In the genomic region with DNA sequence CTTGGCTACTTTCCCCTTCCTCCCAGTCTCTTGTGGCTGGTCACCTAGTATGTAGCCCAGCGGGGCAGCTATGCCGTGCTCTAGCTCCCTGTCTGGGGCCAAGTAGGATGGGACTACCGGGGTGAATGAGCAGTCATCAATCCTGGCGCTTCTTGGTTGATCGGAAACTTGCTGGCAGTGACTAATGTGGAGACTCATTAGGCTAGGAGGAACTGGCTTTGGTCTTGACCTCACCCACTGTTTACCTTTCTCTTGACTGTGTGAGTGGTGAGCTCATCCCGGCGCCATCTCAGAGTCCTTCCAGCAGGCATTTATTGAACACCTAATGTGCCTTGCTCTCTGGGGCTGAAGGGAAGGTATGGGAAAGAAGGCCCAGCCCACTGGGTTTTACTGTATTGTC, we compare ENCODE assay signal across 9 cellular contexts. TPM values are rescaled to one million over a fixed set of nuclear protein-coding genes. Genes with fewer than 3 reads are reported as not detected.
DNase-seq lines count a peak whose midpoint lies in the region; ATAC-seq and TF ChIP-seq lines count a peak whose summit lies in the region.
"Had no signal": no experiment of that assay in that cellular context is flagged by ENCODE, and none has a peak within 500 bp of the region (broad histone marks: within the 10 kb centered on the region; RNA-seq: fewer than 3 reads in every experiment).

No MANE protein-coding gene starts in this region.

- H3K27me3 ChIP-seq in hepatocyte: no peaks in the 10 kb centered on the region

- no peak for TF ChIP-seq CTCF in HFFc6 (IDR thresholded peaks at IDR 0.05)
- no peak for TF ChIP-seq CTCF in hepatocyte (IDR thresholded peaks at IDR 0.05; ENCODE audit: poor library complexity)

- no peak overlapping the region for H3K4me3 ChIP-seq in hepatocyte

- H3K27ac ChIP-seq in hepatocyte (peak overlapping the region; percentile 94), substantia nigra (ENCODE audit: low read depth, low read length, poor library complexity, severe bottlenecking) (peak overlapping the region; percentile 92)
- H3K27ac ChIP-seq: HL-60 had no signal

- 46% methylated on average over 7 of the region's 7 CpGs for WGBS in hepatocyte (ENCODE audit: low lambda C conversion rate, missing lambda C conversion rate)

- CTCF ChIA-PET in activated CD8-positive, alpha-beta memory T cell treated with anti-CD3 and anti-CD28 coated beads, Interleukin-2, amount 10 ng/mL, durations not matched to agents 7 days and 5 days (lab: Charles Lee): interaction anchor here (4.8 kb wide), 1 partner anchor 13 kb away, joined by 45 read pairs; the partner anchor contains the start of gene PLEKHG3

- no peaks in the 10 kb centered on the region for H3K36me3 ChIP-seq in hepatocyte (replicated peaks; ENCODE audit: insufficient read depth, low read depth)

- H3K27me3 Mint-ChIP-seq in HFFc6 (ENCODE audit: insufficient read depth): peaks cover 3% of the 10 kb centered on the region
- no peaks in the 10 kb centered on the region for H3K27me3 Mint-ChIP-seq in activated CD8-positive, alpha-beta memory T cell treated with anti-CD3 and anti-CD28 coated beads, Interleukin-2, amount 10 ng/mL, durations not matched to agents 7 days and 5 days
- H3K27me3 Mint-ChIP-seq: dendritic cell treated with granulocyte-macrophage colony-stimulating factor and Interleukin-4, amounts not matched to agents 40 ng/mL and 50 ng/mL, for 4 days had no signal

- DNase-seq in HFFc6: peak; percentile 77
- peak; percentile 56 to 66 for DNase-seq in SW 1271 (lab: John Stamatoyannopoulos, UW)
- DNase-seq in hepatocyte (ENCODE audit: low spot score): peak; percentile 79
- DNase-seq in substantia nigra (lab: John Stamatoyannopoulos, UW): no peak
- no peak for DNase-seq in activated CD8-positive, alpha-beta memory T cell treated with anti-CD3 and anti-CD28 coated beads, Interleukin-2, amount 10 ng/mL, durations not matched to agents 7 days and 5 days

- H3K27ac Mint-ChIP-seq in HFFc6: peak overlapping the region; percentile 83
- no peak overlapping the region for H3K27ac Mint-ChIP-seq in activated CD8-positive, alpha-beta memory T cell treated with anti-CD3 and anti-CD28 coated beads, Interleukin-2, amount 10 ng/mL, durations not matched to agents 7 days and 5 days
- H3K27ac Mint-ChIP-seq: dendritic cell treated with granulocyte-macrophage colony-stimulating factor and Interleukin-4, amounts not matched to agents 40 ng/mL and 50 ng/mL, for 4 days had no signal

- H3K9me2 ChIP-seq in hepatocyte (replicated peaks; ENCODE audit: insufficient read depth): no peaks in the 10 kb centered on the region

- H3K79me2 ChIP-seq in hepatocyte: peaks cover 96% of the 10 kb centered on the region

- no peaks in the 10 kb centered on the region for H3K36me3 Mint-ChIP-seq in HFFc6 (ENCODE audit: low read depth)
- H3K36me3 Mint-ChIP-seq in activated CD8-positive, alpha-beta memory T cell treated with anti-CD3 and anti-CD28 coated beads, Interleukin-2, amount 10 ng/mL, durations not matched to agents 7 days and 5 days: peaks cover 2% of the 10 kb centered on the region

- H3K9me3 Mint-ChIP-seq in HFFc6: no peaks in the 10 kb centered on the region
- H3K9me3 Mint-ChIP-seq in activated CD8-positive, alpha-beta memory T cell treated with anti-CD3 and anti-CD28 coated beads, Interleukin-2, amount 10 ng/mL, durations not matched to agents 7 days and 5 days (ENCODE audit: low read depth): no peaks in the 10 kb centered on the region
- H3K9me3 Mint-ChIP-seq: dendritic cell treated with granulocyte-macrophage colony-stimulating factor and Interleukin-4, amounts not matched to agents 40 ng/mL and 50 ng/mL, for 4 days had no signal

- ATAC-seq in activated CD8-positive, alpha-beta memory T cell treated with anti-CD3 and anti-CD28 coated beads, Interleukin-2, amount 10 ng/mL, durations not matched to agents 7 days and 5 days: no peak
- ATAC-seq in HG02885 (IDR thresholded peaks at IDR 0.05; ENCODE audit: poor library complexity, unreplicated experiment): no peak
- no peak for ATAC-seq in HG02610 (IDR thresholded peaks at IDR 0.05; ENCODE audit: unreplicated experiment)

- peaks cover 95% of the 10 kb centered on the region for H3K4me1 ChIP-seq in hepatocyte (ENCODE audit: insufficient read depth)

- H2AFZ ChIP-seq in hepatocyte: no peak overlapping the region

- no peaks in the 10 kb centered on the region for H3K9me3 ChIP-seq in hepatocyte (ENCODE audit: low read depth)

- H4K20me1 ChIP-seq in hepatocyte (ENCODE audit: insufficient read depth, poor library complexity, severe bottlenecking): no peaks in the 10 kb centered on the region

- peak overlapping the region; percentile 57 for H3K4me2 ChIP-seq in hepatocyte

- peaks cover 59% of the 10 kb centered on the region for H3K4me1 Mint-ChIP-seq in HFFc6 (ENCODE audit: low read depth)
- H3K4me1 Mint-ChIP-seq in activated CD8-positive, alpha-beta memory T cell treated with anti-CD3 and anti-CD28 coated beads, Interleukin-2, amount 10 ng/mL, durations not matched to agents 7 days and 5 days: peaks cover 69% of the 10 kb centered on the region

- peak overlapping the region; percentile 44 for H3K4me3 Mint-ChIP-seq in HFFc6
- H3K4me3 Mint-ChIP-seq in activated CD8-positive, alpha-beta memory T cell treated with anti-CD3 and anti-CD28 coated beads, Interleukin-2, amount 10 ng/mL, durations not matched to agents 7 days and 5 days: no peak overlapping the region
- H3K4me3 Mint-ChIP-seq: dendritic cell treated with granulocyte-macrophage colony-stimulating factor and Interleukin-4, amounts not matched to agents 40 ng/mL and 50 ng/mL, for 4 days had no signal

RNA-seq across cellular contexts. Expression of gene PLEKHG3, which starts 16.0 kb away (rescaled TPM):
- 10 to 100 TPM in 3 of 6 experiments, 1 to 10 TPM in 3; 6.0 to 11.7 (median 9.2) TPM for total RNA-seq in HFFc6 (2021; fragmentation: NEBNext Ultra II Directional; extraction: Animal tissue kit (Norgen Biotek cat#: 25700))
- total RNA-seq in hepatocyte: 41.8 and 54.2 TPM in 2 replicates
- polyA plus RNA-seq in hepatocyte: 37.1 and 42.7 TPM in 2 replicates
- total RNA-seq in activated CD8-positive, alpha-beta memory T cell treated with anti-CD3 and anti-CD28 coated beads, Interleukin-2, amount 10 ng/mL, durations not matched to agents 7 days and 5 days: 10 to 100 TPM; 11.9 to 28.2 TPM

Comparison
In these comparisons a context has a peak if more than half of its experiments do, and no peak if none do; other contexts are left out.
1. DNase-seq: peak in HFFc6 (single experiment), SW 1271 (2 of 2) and hepatocyte (single experiment); none in substantia nigra (0 of 49) and activated CD8-positive, alpha-beta memory T cell treated with anti-CD3 and anti-CD28 coated beads, Interleukin-2, amount 10 ng/mL, durations not matched to agents 7 days and 5 days (single experiment).